In genomic region chr3:145906755-145907154, GRCh38 we compare ENCODE assay signal across 25 cellular contexts.
"Had no signal": no experiment of that assay in that cellular context is flagged by ENCODE, and none has a peak within 500 bp of the region (broad histone marks: within the 10 kb centered on the region; RNA-seq: fewer than 3 reads in every experiment).

No MANE protein-coding gene starts in this region.

- H3K27me3 ChIP-seq: foreskin keratinocyte, heart left ventricle, neural progenitor cell, pancreas, right lobe of liver, spleen, tibial nerve, upper lobe of right lung, vagina had no signal

- H3K27ac Mint-ChIP-seq: dendritic cell treated with granulocyte-macrophage colony-stimulating factor and Interleukin-4, amounts not matched to agents 40 ng/mL and 50 ng/mL, for 4 days; memory B cell; natural killer cell treated with Interleukin-12 subunit alpha and Interleukin-12 subunit beta and Interleukin-15 and Interleukin-18, amount 100 ng/mL, for 72 hours; neural progenitor cell; progenitor cell of endocrine pancreas; stimulated activated memory B cell treated with anti-CD40 and anti-IgM and Interleukin-4, amounts not matched to agents 10 μg/mL and 1 μg/mL and 100 μg/mL, for 72 hours; stimulated activated naive CD8-positive, alpha-beta T cell treated with anti-CD3 and anti-CD28 coated beads, Interleukin-15, Interleukin-2, amounts not matched to agents 100 ng/mL and 50 ng/mL, for 24 hours had no signal

- H3K36me3 ChIP-seq: heart left ventricle, lower lobe of right lung, neural progenitor cell, pancreas, right lobe of liver, spleen, tibial nerve, upper lobe of right lung, vagina had no signal

- H3K36me3 Mint-ChIP-seq: memory B cell; natural killer cell treated with Interleukin-12 subunit alpha and Interleukin-12 subunit beta and Interleukin-15 and Interleukin-18, amount 100 ng/mL, for 72 hours; neural progenitor cell; stimulated activated memory B cell treated with anti-CD40 and anti-IgM and Interleukin-4, amounts not matched to agents 10 μg/mL and 1 μg/mL and 100 μg/mL, for 72 hours had no signal

- H3K4me3 Mint-ChIP-seq: dendritic cell treated with granulocyte-macrophage colony-stimulating factor and Interleukin-4, amounts not matched to agents 40 ng/mL and 50 ng/mL, for 4 days; memory B cell; natural killer cell treated with Interleukin-12 subunit alpha and Interleukin-12 subunit beta and Interleukin-15 and Interleukin-18, amount 100 ng/mL, for 72 hours; neural progenitor cell; stimulated activated memory B cell treated with anti-CD40 and anti-IgM and Interleukin-4, amounts not matched to agents 10 μg/mL and 1 μg/mL and 100 μg/mL, for 72 hours; stimulated activated naive CD8-positive, alpha-beta T cell treated with anti-CD3 and anti-CD28 coated beads, Interleukin-15, Interleukin-2, amounts not matched to agents 100 ng/mL and 50 ng/mL, for 24 hours had no signal

- ATAC-seq: foreskin keratinocyte; heart left ventricle; left lobe of liver; lower lobe of right lung; natural killer cell treated with Interleukin-12 subunit alpha and Interleukin-12 subunit beta and Interleukin-15 and Interleukin-18, amount 100 ng/mL, for 72 hours; pancreas; right lobe of liver; stimulated activated memory B cell treated with anti-CD40 and anti-IgM and Interleukin-4, amounts not matched to agents 10 μg/mL and 1 μg/mL and 100 μg/mL, for 72 hours; upper lobe of right lung had no signal

- DNase-seq: erythroblast; foreskin keratinocyte; hippocampal formation; kidney glomerular epithelial cell; lower lobe of right lung; midbrain; occipital lobe; pancreas; right lobe of liver; spleen; stimulated activated CD4-positive, alpha-beta T cell treated with anti-CD3 and anti-CD28 coated beads, Interleukin-15, amount 100 ng/mL, for 24 hours; stimulated activated CD4-positive, alpha-beta T cell treated with anti-CD3 and anti-CD28 coated beads, Interleukin-1b, Interleukin-23, amount 100 ng/mL, for 48 hours; stimulated activated CD4-positive, alpha-beta T cell treated with anti-CD3 and anti-CD28 coated beads, Interleukin-4, amount 100 ng/mL, for 24 hours; upper lobe of right lung had no signal

- H3K27ac ChIP-seq: foreskin keratinocyte, heart left ventricle, lower lobe of right lung, neural progenitor cell, pancreas, right lobe of liver, spleen, tibial nerve, upper lobe of right lung, vagina had no signal

- H3K9me3 Mint-ChIP-seq: dendritic cell treated with granulocyte-macrophage colony-stimulating factor and Interleukin-4, amounts not matched to agents 40 ng/mL and 50 ng/mL, for 4 days; memory B cell; neural progenitor cell; stimulated activated naive CD8-positive, alpha-beta T cell treated with anti-CD3 and anti-CD28 coated beads, Interleukin-15, Interleukin-2, amounts not matched to agents 100 ng/mL and 50 ng/mL, for 24 hours had no signal

- H3K4me3 ChIP-seq: heart left ventricle, lower lobe of right lung, neural progenitor cell, pancreas, right lobe of liver, spleen, tibial nerve, upper lobe of right lung, vagina had no signal

- H3K4me1 Mint-ChIP-seq: memory B cell; stimulated activated memory B cell treated with anti-CD40 and anti-IgM and Interleukin-4, amounts not matched to agents 10 μg/mL and 1 μg/mL and 100 μg/mL, for 72 hours had no signal

- H3K9me3 ChIP-seq: heart left ventricle, lower lobe of right lung, pancreas, right lobe of liver, spleen, tibial nerve, upper lobe of right lung, vagina had no signal

- H3K27me3 Mint-ChIP-seq: dendritic cell treated with granulocyte-macrophage colony-stimulating factor and Interleukin-4, amounts not matched to agents 40 ng/mL and 50 ng/mL, for 4 days; memory B cell; natural killer cell treated with Interleukin-12 subunit alpha and Interleukin-12 subunit beta and Interleukin-15 and Interleukin-18, amount 100 ng/mL, for 72 hours; progenitor cell of endocrine pancreas; stimulated activated memory B cell treated with anti-CD40 and anti-IgM and Interleukin-4, amounts not matched to agents 10 μg/mL and 1 μg/mL and 100 μg/mL, for 72 hours; stimulated activated naive CD8-positive, alpha-beta T cell treated with anti-CD3 and anti-CD28 coated beads, Interleukin-15, Interleukin-2, amounts not matched to agents 100 ng/mL and 50 ng/mL, for 24 hours had no signal

- H3K4me1 ChIP-seq: foreskin keratinocyte, heart left ventricle, lower lobe of right lung, neural progenitor cell, pancreas, right lobe of liver, spleen, tibial nerve, upper lobe of right lung, vagina had no signal
